In genomic region chr6:83518946-83519489, GRCh38 we compare ENCODE assay signal across 9 cellular contexts. TPM values are rescaled to one million over a fixed set of nuclear protein-coding genes. Genes with fewer than 3 reads are reported as not detected.
A peak's percentile ranks its signal among the peaks of the same experiment; 100 is the strongest.
DNase-seq lines count a peak whose midpoint lies in the region; ATAC-seq, FAIRE-seq and TF ChIP-seq lines count a peak whose summit lies in the region.
"Had no signal": no experiment of that assay in that cellular context is flagged by ENCODE, and none has a peak within 500 bp of the region (broad histone marks: within the 10 kb centered on the region; RNA-seq: fewer than 3 reads in every experiment).

No MANE protein-coding gene starts in this region.

- FAIRE-seq in kidney (lab: Jason Lieb, UNC): no peak

- no peak for ATAC-seq in esophagus mucosa
- no peak for ATAC-seq in activated CD4-positive, CD25-positive, alpha-beta regulatory T cell treated with anti-CD3 and anti-CD28 coated beads, Interleukin-2, amount 50 U/mL, for 24 hours

- H3K27me3 ChIP-seq in WERI-Rb-1 (ENCODE audit: insufficient read depth, low read depth, severe bottlenecking) (no peaks in the 10 kb centered on the region), kidney epithelial cell (ENCODE audit: control insufficient read depth, insufficient read depth, low read length) (no peaks in the 10 kb centered on the region)

- H3K27ac ChIP-seq in WERI-Rb-1: no peak overlapping the region
- no peak overlapping the region for H3K27ac ChIP-seq in kidney (ENCODE audit: low read depth in 2 of 2, low read length in 2 of 2)

- peak; percentile 14 for DNase-seq in COLO829 (ENCODE audit: low spot score)
- DNase-seq in HFF-Myc (ENCODE audit: extremely low read depth, low read depth): peak; percentile 47
- no peak for DNase-seq in WERI-Rb-1
- DNase-seq in kidney epithelial cell (ENCODE audit: low read depth): no peak
- no peak for DNase-seq in NCI-H748 (lab: John Stamatoyannopoulos, UW; ENCODE audit: unreplicated experiment)
- DNase-seq in kidney: no peak
- DNase-seq: NCI-H524 treated with DMSO at 0.1 percent for 48 hours had no signal

- TF ChIP-seq CTCF in HFF-Myc (IDR thresholded peaks at IDR 0.05; ENCODE audit: low read depth, low read length, missing control alignments) (peak; percentile 48), WERI-Rb-1 (IDR thresholded peaks at IDR 0.05; ENCODE audit: low read depth, low read length) (peak; percentile 42; the same call in 1 of the 2 replicates), kidney epithelial cell (IDR thresholded peaks at IDR 0.05; ENCODE audit: insufficient read depth, low read length, poor library complexity, severe bottlenecking) (peak; percentile 28), kidney (IDR thresholded peaks at IDR 0.05; ENCODE audit: borderline replicate concordance, extremely low read depth, insufficient read depth) (no peak)

- H3K4me1 ChIP-seq in kidney (ENCODE audit: control insufficient read depth in 1 of 2, insufficient read depth in 1 of 2, low read depth in 1 of 2, low read length in 2 of 2): no peaks in the 10 kb centered on the region

- no peaks in the 10 kb centered on the region for H3K36me3 ChIP-seq in WERI-Rb-1
- no peaks in the 10 kb centered on the region for H3K36me3 ChIP-seq in kidney epithelial cell (ENCODE audit: control insufficient read depth, insufficient read depth, low read length)
- H3K36me3 ChIP-seq in kidney (ENCODE audit: control insufficient read depth in 1 of 2, insufficient read depth in 2 of 2, low read length in 2 of 2): no peaks in the 10 kb centered on the region

- intact Hi-C loops in kidney (cut with DNase I): no loop called here

- H3K4me3 ChIP-seq in HFF-Myc (replicated peaks; ENCODE audit: low read depth, low read length): no peak overlapping the region
- no peak overlapping the region for H3K4me3 ChIP-seq in WERI-Rb-1 (ENCODE audit: low read depth, low read length)
- no peak overlapping the region for H3K4me3 ChIP-seq in kidney epithelial cell (ENCODE audit: low read depth, low read length)
- H3K4me3 ChIP-seq in kidney (ENCODE audit: low read length in 2 of 2): no peak overlapping the region

- H3K9me3 ChIP-seq in WERI-Rb-1 (ENCODE audit: severe bottlenecking): no peaks in the 10 kb centered on the region
- no peaks in the 10 kb centered on the region for H3K9me3 ChIP-seq in kidney (ENCODE audit: control insufficient read depth in 1 of 2, low read length in 2 of 2)

- H3K9ac ChIP-seq in kidney (ENCODE audit: low read length in 2 of 2): no peak overlapping the region

RNA-seq across cellular contexts. Expression of gene PRSS35, which starts 6.7 kb away (rescaled TPM):
- total RNA-seq in kidney epithelial cell (0.08 TPM in 1 of 2 replicates, not detected in the other), esophagus mucosa (not detected), kidney (0.66 TPM)
- 2.0 TPM for polyA plus RNA-seq in kidney (ENCODE audit: insufficient read depth, low read depth, low replicate concordance)

Comparison
In these comparisons a context has a peak if more than half of its experiments do, and no peak if none do; other contexts are left out.
1. DNase-seq: peak in COLO829 (single experiment) and HFF-Myc (single experiment); none in WERI-Rb-1 (single experiment), kidney epithelial cell (single experiment), NCI-H748 (single experiment) and kidney (single experiment).